Comparison of ENCODE assay signal across 1 cellular context in genomic region chr3:55500555-55501340, GRCh38.
TF ChIP-seq lines count a peak whose summit lies in the region.

No MANE protein-coding gene starts in this region.

TF ChIP-seq in HepG2, 621 proteins besides CTCF, POLR2A, EP300 and RAD21:
- TF ChIP-seq ZNF280B (CRISPR knock-in tag; IDR thresholded peaks at IDR 0.05; ENCODE audit: borderline replicate concordance): no peak
- TF ChIP-seq SSRP1 (CRISPR knock-in tag; IDR thresholded peaks at IDR 0.05): no peak
- no peak for TF ChIP-seq MBNL3 (CRISPR knock-in tag; conservative IDR thresholded peaks at IDR 0.05)
- no peak for TF ChIP-seq TFDP2 (CRISPR knock-in tag; IDR thresholded peaks at IDR 0.05)
- TF ChIP-seq MEIS1 (CRISPR knock-in tag; IDR thresholded peaks at IDR 0.05; ENCODE audit: borderline replicate concordance): no peak
- TF ChIP-seq HDAC1 (CRISPR knock-in tag; IDR thresholded peaks at IDR 0.05): no peak
